Comparison of ENCODE assay signal across 8 cellular contexts in the genomic region with DNA sequence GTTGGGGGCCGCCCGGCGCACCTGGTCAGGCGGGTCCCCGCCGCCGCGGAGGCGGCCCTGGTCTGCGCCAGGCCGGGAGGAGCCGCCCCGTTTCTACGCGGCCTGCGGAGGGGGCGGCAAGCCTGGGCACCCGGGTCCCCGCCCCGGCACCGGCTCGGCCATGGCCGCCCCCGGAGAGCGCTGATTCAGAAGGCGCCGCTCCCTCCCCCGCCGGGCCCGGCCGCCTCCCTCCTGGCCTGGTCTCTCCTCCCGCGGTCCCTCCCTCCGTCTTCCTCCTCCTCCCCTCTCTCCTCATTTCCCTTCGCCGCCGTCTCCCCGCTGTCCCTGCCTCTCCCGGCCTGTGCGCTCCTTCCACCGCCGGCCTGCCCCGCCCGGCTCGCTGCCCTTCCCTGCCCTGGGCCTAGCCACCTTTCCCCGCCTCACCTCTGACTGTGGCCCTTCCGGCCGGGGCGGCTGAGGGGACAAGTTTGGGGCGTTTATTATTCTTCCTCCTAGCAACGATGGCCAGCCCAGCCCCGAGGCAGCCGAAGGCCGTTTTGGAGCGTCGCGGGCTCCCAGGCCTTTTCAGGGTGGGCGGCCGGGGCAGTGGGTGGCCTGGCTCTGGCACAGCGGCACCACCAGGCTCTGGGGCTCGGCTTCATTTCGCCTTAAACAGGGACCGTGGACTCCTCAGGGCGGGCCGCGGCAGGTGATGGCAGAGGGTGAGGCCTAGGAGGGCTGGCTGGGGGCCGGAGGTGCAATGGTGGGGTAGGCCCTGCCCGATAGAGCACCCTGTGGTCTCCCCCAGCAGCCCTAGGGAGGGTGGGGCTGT. TPM values are rescaled to one million over a fixed set of nuclear protein-coding genes. Genes with fewer than 3 reads are reported as not detected.
DNase-seq lines count a peak whose midpoint lies in the region; ATAC-seq and TF ChIP-seq lines count a peak whose summit lies in the region.

No MANE protein-coding gene starts in this region.

- peak overlapping the region; percentile 48 to 86 (median 67) for H3K4me3 ChIP-seq in heart left ventricle
- H3K4me3 ChIP-seq in parathyroid adenoma (ENCODE audit: low read depth, low read length) = peak overlapping the region; percentile 79

- H3K4me1 Mint-ChIP-seq in activated naive CD4-positive, alpha-beta T cell treated with anti-CD3 and anti-CD28 coated beads, Interleukin-2, amount 50 U/mL, for 24 hours = peaks cover 10% of the 10 kb centered on the region

- TF ChIP-seq CTCF in heart left ventricle (IDR thresholded peaks at IDR 0.05) (no peak), parathyroid adenoma (IDR thresholded peaks at IDR 0.05) (no peak)

- peaks cover 0 to 24% (median 0%) of the 10 kb centered on the region in 9 donors for H3K27me3 ChIP-seq in heart left ventricle
- no peaks in the 10 kb centered on the region for H3K27me3 ChIP-seq in parathyroid adenoma (ENCODE audit: control insufficient read depth, insufficient read depth, low read length)

- H3K4me1 ChIP-seq in heart left ventricle (peaks cover 6 to 32% (median 16%) of the 10 kb centered on the region in 12 donors), parathyroid adenoma (no peaks in the 10 kb centered on the region)

- no peak for TF ChIP-seq POLR2A in heart left ventricle (IDR thresholded peaks at IDR 0.05)

- H3K9me3 ChIP-seq in heart left ventricle (no peaks in the 10 kb centered on the region), parathyroid adenoma (ENCODE audit: control insufficient read depth, low read length) (no peaks in the 10 kb centered on the region)

- peak; percentile 60 to 82 (median 77) for ATAC-seq in heart left ventricle
- no peak for ATAC-seq in HG03045 (IDR thresholded peaks at IDR 0.05; ENCODE audit: unreplicated experiment)

- intact Hi-C loops in heart left ventricle (cut with DNase I) = no loop called here

- peaks cover 0 to 8% (median 0%) of the 10 kb centered on the region in 9 donors for H3K36me3 ChIP-seq in heart left ventricle
- H3K36me3 ChIP-seq in parathyroid adenoma (ENCODE audit: control insufficient read depth, insufficient read depth, low read length) = no peaks in the 10 kb centered on the region

- 4 to 13% (median 8%) methylated on average over 54 to 68 of the region's 68 CpGs for WGBS in heart left ventricle, 4 donors

- no peak overlapping the region for H3K27ac Mint-ChIP-seq in activated naive CD4-positive, alpha-beta T cell treated with anti-CD3 and anti-CD28 coated beads, Interleukin-2, amount 50 U/mL, for 24 hours

- H3K27me3 Mint-ChIP-seq in activated naive CD4-positive, alpha-beta T cell treated with anti-CD3 and anti-CD28 coated beads, Interleukin-2, amount 50 U/mL, for 24 hours = no peaks in the 10 kb centered on the region

- peak; percentile 62 for DNase-seq in DMS53 (lab: John Stamatoyannopoulos, UW)
- DNase-seq in DMS53 treated with DMSO at 0.1 percent for 48 hours (lab: John Stamatoyannopoulos, UW; ENCODE audit: unreplicated experiment) = no peak
- DNase-seq in NCI-H526 treated with DMSO at 0.1 percent for 48 hours (lab: John Stamatoyannopoulos, UW) = peak; percentile 32
- DNase-seq in heart left ventricle = peak in 4 of 5 donors; percentile 64 to 75 (median 70)
- no peak for DNase-seq in central memory CD4-positive, alpha-beta T cell

- no peaks in the 10 kb centered on the region for H3K9me3 Mint-ChIP-seq in activated naive CD4-positive, alpha-beta T cell treated with anti-CD3 and anti-CD28 coated beads, Interleukin-2, amount 50 U/mL, for 24 hours

- peak overlapping the region; percentile 79 for H3K4me3 Mint-ChIP-seq in activated naive CD4-positive, alpha-beta T cell treated with anti-CD3 and anti-CD28 coated beads, Interleukin-2, amount 50 U/mL, for 24 hours

- peak overlapping the region; percentile 69 for H2AFZ ChIP-seq in parathyroid adenoma

- H3K79me2 ChIP-seq in parathyroid adenoma = peaks cover 39% of the 10 kb centered on the region

- peak overlapping the region; percentile 81 for H3K4me2 ChIP-seq in parathyroid adenoma (ENCODE audit: low read length)

- no peaks in the 10 kb centered on the region for H3K36me3 Mint-ChIP-seq in activated naive CD4-positive, alpha-beta T cell treated with anti-CD3 and anti-CD28 coated beads, Interleukin-2, amount 50 U/mL, for 24 hours

- H3K9ac ChIP-seq in parathyroid adenoma = peak overlapping the region; percentile 42

- H3K27ac ChIP-seq in heart left ventricle (peak overlapping the region in 9 of 12 donors; percentile 13 to 70 (median 39)), parathyroid adenoma (peak overlapping the region; percentile 60)

RNA-seq across cellular contexts. Expression of a gene that starts 0.8 kb away (rescaled TPM):
- total RNA-seq in heart left ventricle = 10 to 100 TPM in 8 of 9 donors, 1 to 10 TPM in 1; 9.1 to 21.9 (median 12.5) TPM
- polyA plus RNA-seq in heart left ventricle = 10 to 100 TPM in 1 of 2 donors, 1 to 10 TPM in 1; 7.5 to 17.9 TPM

RNA-seq across cellular contexts. Expression of a gene that starts 58.8 kb away (rescaled TPM):
- 1 to 10 TPM in 1 of 9 donors, under 1 TPM in 4, not detected in 4; 0.25 to 1.5 (median 0.40) TPM for total RNA-seq in heart left ventricle
- under 1 TPM in 1 of 2 donors, not detected in 1; 0.12 TPM for polyA plus RNA-seq in heart left ventricle

Comparison
In these comparisons a context has a peak if more than half of its experiments do, and no peak if none do; other contexts are left out.
1. DNase-seq: peak in DMS53 (single experiment), NCI-H526 treated with DMSO at 0.1 percent for 48 hours (single experiment) and heart left ventricle (4 of 5); none in DMS53 treated with DMSO at 0.1 percent for 48 hours (single experiment) and central memory CD4-positive, alpha-beta T cell (single experiment).